Comparison of ENCODE assay signal across 20 cellular contexts in genomic region chr19:34165295-34165738, GRCh38.
"Had no signal": no experiment of that assay in that cellular context is flagged by ENCODE, and none has a peak within 500 bp of the region (broad histone marks: within the 10 kb centered on the region; RNA-seq: fewer than 3 reads in every experiment).

No MANE protein-coding gene starts in this region.

- ATAC-seq: activated CD8-positive, alpha-beta T cell treated with anti-CD3 and anti-CD28 coated beads for 36 hours; activated naive CD4-positive, alpha-beta T cell treated with anti-CD3 and anti-CD28 coated beads, Interleukin-2, amount 50 U/mL, for 72 hours; activated T-cell treated with anti-CD3 and anti-CD28 coated beads, Interleukin-2, amount 50 U/mL, for 4 hours; esophagus mucosa; left ventricle myocardium superior; natural killer cell; stimulated activated naive CD8-positive, alpha-beta T cell treated with anti-CD3 and anti-CD28 coated beads, Interleukin-15, Interleukin-2, amounts not matched to agents 100 U/mL and 50 U/mL, for 24 hours had no signal

- H3K4me1 Mint-ChIP-seq: natural killer cell had no signal

- H3K36me3 Mint-ChIP-seq: activated naive CD4-positive, alpha-beta T cell treated with anti-CD3 and anti-CD28 coated beads, Interleukin-2, amount 50 U/mL, for 72 hours; natural killer cell had no signal

- H3K4me3 ChIP-seq: cardiac muscle cell had no signal

- H3K27ac ChIP-seq: cardiac muscle cell had no signal

- H3K36me3 ChIP-seq: cardiac muscle cell had no signal

- DNase-seq: activated B cell treated with CpG ODN at 0.5 μM for 24 hours; activated CD4-positive, alpha-beta T cell treated with anti-CD3 and anti-CD28 coated beads for 48 hours; activated CD8-positive, alpha-beta T cell treated with anti-CD3 and anti-CD28 coated beads for 36 hours; activated gamma-delta T cell; activated T-cell treated with anti-CD3 and anti-CD28 coated beads, Interleukin-2, amount 50 U/mL, for 4 hours; kidney; left ventricle myocardium superior; mesenchymal stem cell; natural killer cell; nucleus accumbens; small intestine; stimulated activated CD4-positive, alpha-beta T cell treated with anti-CD3 and anti-CD28 coated beads, Interleukin-4, amount 100 ng/mL, for 4 hours; stimulated activated CD8-positive, alpha-beta memory T cell treated with anti-CD3 and anti-CD28 coated beads, Interleukin-4, amount 100 ng/mL, for 48 hours; stimulated activated naive CD8-positive, alpha-beta T cell treated with anti-CD3 and anti-CD28 coated beads, Interleukin-15, Interleukin-2, amounts not matched to agents 100 U/mL and 50 U/mL, for 24 hours; T1000; trophoblast cell had no signal

- H3K27me3 ChIP-seq: cardiac muscle cell had no signal

- H3K4me3 Mint-ChIP-seq: activated B cell treated with CpG ODN at 0.5 μM for 24 hours; activated CD8-positive, alpha-beta T cell treated with anti-CD3 and anti-CD28 coated beads for 36 hours; activated T-cell treated with anti-CD3 and anti-CD28 coated beads, Interleukin-2, amount 50 U/mL, for 4 hours; natural killer cell had no signal

- H3K27ac Mint-ChIP-seq: activated B cell treated with CpG ODN at 0.5 μM for 24 hours; activated CD8-positive, alpha-beta T cell treated with anti-CD3 and anti-CD28 coated beads for 36 hours; activated naive CD4-positive, alpha-beta T cell treated with anti-CD3 and anti-CD28 coated beads, Interleukin-2, amount 50 U/mL, for 72 hours; natural killer cell; progenitor cell of endocrine pancreas had no signal

- H3K27me3 Mint-ChIP-seq: activated B cell treated with CpG ODN at 0.5 μM for 24 hours; activated CD8-positive, alpha-beta T cell treated with anti-CD3 and anti-CD28 coated beads for 36 hours; progenitor cell of endocrine pancreas had no signal

- H3K9me3 Mint-ChIP-seq: activated B cell treated with CpG ODN at 0.5 μM for 24 hours; activated CD8-positive, alpha-beta T cell treated with anti-CD3 and anti-CD28 coated beads for 36 hours; activated naive CD4-positive, alpha-beta T cell treated with anti-CD3 and anti-CD28 coated beads, Interleukin-2, amount 50 U/mL, for 72 hours; activated T-cell treated with anti-CD3 and anti-CD28 coated beads, Interleukin-2, amount 50 U/mL, for 4 hours; natural killer cell had no signal
